1 cellular context compared by ENCODE assay signal in the genomic region with DNA sequence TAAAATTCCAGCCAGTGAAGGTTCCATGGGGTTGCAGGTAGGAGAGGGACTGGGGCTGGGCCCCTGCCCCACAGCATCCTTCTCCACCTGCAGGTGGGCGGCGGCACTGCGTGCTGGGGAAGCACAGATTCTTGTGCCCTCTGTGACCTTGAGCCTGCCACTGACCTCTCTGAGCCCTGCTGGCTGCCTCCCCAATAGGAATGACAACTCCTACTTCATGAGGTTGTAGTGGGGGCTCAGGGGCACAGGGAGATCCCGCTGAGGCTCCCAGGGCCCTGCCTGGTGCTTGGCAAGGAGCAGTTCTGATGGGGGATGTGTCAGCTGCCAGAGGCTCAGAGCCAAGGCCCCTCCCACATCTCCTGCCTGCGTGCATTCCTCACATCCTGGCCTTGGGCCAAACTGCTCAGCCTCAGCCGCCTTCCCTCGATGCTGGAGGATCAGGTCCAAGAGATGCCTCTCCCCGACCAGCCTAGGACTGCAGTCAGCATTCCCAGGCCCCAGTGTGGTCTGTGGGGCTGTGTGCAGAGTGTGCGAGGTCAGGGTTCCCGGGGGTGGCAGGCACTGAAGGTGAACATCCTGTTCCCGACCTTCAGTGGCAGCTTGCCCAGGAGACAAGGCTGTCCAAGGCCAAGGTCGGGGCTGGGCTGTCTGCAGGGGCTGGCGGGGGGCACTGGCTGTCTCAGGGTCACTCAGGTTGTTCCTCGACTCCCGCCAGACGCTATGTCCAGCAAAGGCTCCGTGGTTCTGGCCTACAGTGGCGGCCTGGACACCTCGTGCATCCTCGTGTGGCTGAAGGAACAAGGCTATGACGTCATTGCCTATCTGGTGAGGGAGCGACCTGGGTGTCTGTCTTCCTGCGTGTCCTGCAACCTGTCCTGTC.
TF ChIP-seq lines count a peak whose summit lies in the region.

No MANE protein-coding gene starts in this region.

TF ChIP-seq in WTC11, 78 proteins besides CTCF, POLR2A, EP300 and RAD21 (continued from another document):
- TF ChIP-seq ESRRA (CRISPR knock-in tag; IDR thresholded peaks at IDR 0.05; ENCODE audit: borderline replicate concordance) (peak; percentile 98), MXD4 (CRISPR knock-in tag; IDR thresholded peaks at IDR 0.05; ENCODE audit: borderline replicate concordance) (no peak), ATF1 (CRISPR knock-in tag; IDR thresholded peaks at IDR 0.05) (no peak)
- TF ChIP-seq, protein P1, sequence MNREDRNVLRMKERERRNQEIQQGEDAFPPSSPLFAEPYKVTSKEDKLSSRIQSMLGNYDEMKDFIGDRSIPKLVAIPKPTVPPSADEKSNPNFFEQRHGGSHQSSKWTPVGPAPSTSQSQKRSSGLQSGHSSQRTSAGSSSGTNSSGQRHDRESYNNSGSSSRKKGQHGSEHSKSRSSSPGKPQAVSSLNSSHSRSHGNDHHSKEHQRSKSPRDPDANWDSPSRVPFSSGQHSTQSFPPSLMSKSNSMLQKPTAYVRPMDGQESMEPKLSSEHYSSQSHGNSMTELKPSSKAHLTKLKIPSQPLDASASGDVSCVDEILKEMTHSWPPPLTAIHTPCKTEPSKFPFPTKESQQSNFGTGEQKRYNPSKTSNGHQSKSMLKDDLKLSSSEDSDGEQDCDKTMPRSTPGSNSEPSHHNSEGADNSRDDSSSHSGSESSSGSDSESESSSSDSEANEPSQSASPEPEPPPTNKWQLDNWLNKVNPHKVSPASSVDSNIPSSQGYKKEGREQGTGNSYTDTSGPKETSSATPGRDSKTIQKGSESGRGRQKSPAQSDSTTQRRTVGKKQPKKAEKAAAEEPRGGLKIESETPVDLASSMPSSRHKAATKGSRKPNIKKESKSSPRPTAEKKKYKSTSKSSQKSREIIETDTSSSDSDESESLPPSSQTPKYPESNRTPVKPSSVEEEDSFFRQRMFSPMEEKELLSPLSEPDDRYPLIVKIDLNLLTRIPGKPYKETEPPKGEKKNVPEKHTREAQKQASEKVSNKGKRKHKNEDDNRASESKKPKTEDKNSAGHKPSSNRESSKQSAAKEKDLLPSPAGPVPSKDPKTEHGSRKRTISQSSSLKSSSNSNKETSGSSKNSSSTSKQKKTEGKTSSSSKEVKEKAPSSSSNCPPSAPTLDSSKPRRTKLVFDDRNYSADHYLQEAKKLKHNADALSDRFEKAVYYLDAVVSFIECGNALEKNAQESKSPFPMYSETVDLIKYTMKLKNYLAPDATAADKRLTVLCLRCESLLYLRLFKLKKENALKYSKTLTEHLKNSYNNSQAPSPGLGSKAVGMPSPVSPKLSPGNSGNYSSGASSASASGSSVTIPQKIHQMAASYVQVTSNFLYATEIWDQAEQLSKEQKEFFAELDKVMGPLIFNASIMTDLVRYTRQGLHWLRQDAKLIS (CRISPR knock-in tag; IDR thresholded peaks at IDR 0.05; ENCODE audit: borderline replicate concordance): no peak
